Comparison of ENCODE assay signal across 39 cellular contexts in genomic region chrX:87388381-87388780, GRCh38.
"Had no signal": no experiment of that assay in that cellular context is flagged by ENCODE, and none has a peak within 500 bp of the region (broad histone marks: within the 10 kb centered on the region; RNA-seq: fewer than 3 reads in every experiment).

No MANE protein-coding gene starts in this region.

- H3K27ac Mint-ChIP-seq: activated naive CD4-positive, alpha-beta T cell treated with anti-CD3 and anti-CD28 coated beads for 36 hours; activated naive CD4-positive, alpha-beta T cell treated with anti-CD3 and anti-CD28 coated beads, Interleukin-2, amount 10 ng/mL, durations not matched to agents 7 days and 5 days; activated naive CD4-positive, alpha-beta T cell treated with anti-CD3 and anti-CD28 coated beads, Interleukin-2, amount 50 U/mL, for 24 hours; activated naive CD4-positive, alpha-beta T cell treated with anti-CD3 and anti-CD28 coated beads, Interleukin-2, amount 50 U/mL, for 72 hours; activated naive CD8-positive, alpha-beta T cell; activated naive CD8-positive, alpha-beta T cell treated with anti-CD3 and anti-CD28 coated beads for 36 hours; activated naive CD8-positive, alpha-beta T cell treated with anti-CD3 and anti-CD28 coated beads, Interleukin-2, amount 10 ng/mL, durations not matched to agents 7 days and 5 days; activated naive CD8-positive, alpha-beta T cell treated with anti-CD3 and anti-CD28 coated beads, Interleukin-2, amount 50 U/mL, for 24 hours; activated T-cell treated with anti-CD3 and anti-CD28 coated beads, Interleukin-2, amount 50 U/mL, for 24 hours; activated T-cell treated with anti-CD3 and anti-CD28 coated beads, Interleukin-2, amount 50 U/mL, for 72 hours; activated T-helper 1 cell treated with anti-CD3 and anti-CD28 coated beads, Interleukin-12 subunit alpha, Interleukin-12 subunit beta, Interleukin-2, Interleukin-4 antibody, amounts not matched to agents 30 ng/mL and 10 ng/mL and 1 ng/mL, durations not matched to agents 14 hours and 24 hours and 36 hours; activated T-helper 17 cell treated with anti-CD3 and anti-CD28 coated beads, Interleukin-2, amount 50 U/mL, for 72 hours; activated T-helper 2 cell treated with anti-CD3 and anti-CD28 coated beads, Interferon-gamma antibody, Interleukin-2, Interleukin-4, amounts not matched to agents 10 μg/mL and 5 μg/mL and 100 μg/mL, durations not matched to agents 14 hours and 24 hours and 36 hours; brain had no signal

- DNase-seq: activated effector memory CD4-positive, alpha-beta T cell treated with anti-CD3 and anti-CD28 coated beads, Interleukin-2, amount 50 U/mL, for 16 hours; activated effector memory CD4-positive, alpha-beta T cell treated with Interleukin-2 at 50 U/mL for 16 hours; activated gamma-delta T cell; activated gamma-delta T cell treated with Interleukin-2 at 50 U/mL for 16 hours; activated naive CD4-positive, alpha-beta T cell; activated naive CD4-positive, alpha-beta T cell treated with anti-CD3 and anti-CD28 coated beads for 36 hours; activated naive CD4-positive, alpha-beta T cell treated with anti-CD3 and anti-CD28 coated beads, Interleukin-2, amount 10 ng/mL, durations not matched to agents 7 days and 5 days; activated naive CD4-positive, alpha-beta T cell treated with anti-CD3 and anti-CD28 coated beads, Interleukin-2, amount 50 U/mL, for 16 hours; activated naive CD4-positive, alpha-beta T cell treated with Interleukin-2 at 50 U/mL for 16 hours; activated naive CD8-positive, alpha-beta T cell treated with anti-CD3 and anti-CD28 coated beads for 36 hours; activated naive CD8-positive, alpha-beta T cell treated with anti-CD3 and anti-CD28 coated beads, Interleukin-2, amount 10 ng/mL, durations not matched to agents 7 days and 5 days; activated naive CD8-positive, alpha-beta T cell treated with anti-CD3 and anti-CD28 coated beads, Interleukin-2, amount 50 U/mL, for 24 hours; activated T-cell treated with anti-CD3 and anti-CD28 coated beads, Interleukin-2, amount 50 U/mL, for 1 hour; activated T-cell treated with anti-CD3 and anti-CD28 coated beads, Interleukin-2, amount 50 U/mL, for 24 hours; activated T-cell treated with anti-CD3 and anti-CD28 coated beads, Interleukin-2, amount 50 U/mL, for 4 hours; activated T-cell treated with anti-CD3 and anti-CD28 coated beads, Interleukin-2, amount 50 U/mL, for 48 hours; activated T-cell treated with anti-CD3 and anti-CD28 coated beads, Interleukin-2, amount 50 U/mL, for 72 hours; adrenal gland; amniotic stem cell; amygdala; anterior cingulate cortex; aorta; body of pancreas; brain microvascular endothelial cell; caudate nucleus; central memory CD4-positive, alpha-beta T cell; cerebellar nuclear complex had no signal

- H3K36me3 Mint-ChIP-seq: activated naive CD4-positive, alpha-beta T cell treated with anti-CD3 and anti-CD28 coated beads, Interleukin-2, amount 10 ng/mL, durations not matched to agents 7 days and 5 days; activated naive CD4-positive, alpha-beta T cell treated with anti-CD3 and anti-CD28 coated beads, Interleukin-2, amount 50 U/mL, for 24 hours; activated naive CD4-positive, alpha-beta T cell treated with anti-CD3 and anti-CD28 coated beads, Interleukin-2, amount 50 U/mL, for 72 hours; activated naive CD8-positive, alpha-beta T cell; activated naive CD8-positive, alpha-beta T cell treated with anti-CD3 and anti-CD28 coated beads for 36 hours; activated naive CD8-positive, alpha-beta T cell treated with anti-CD3 and anti-CD28 coated beads, Interleukin-2, amount 10 ng/mL, durations not matched to agents 7 days and 5 days; brain had no signal

- H3K4me1 Mint-ChIP-seq: activated naive CD4-positive, alpha-beta T cell treated with anti-CD3 and anti-CD28 coated beads, Interleukin-2, amount 10 ng/mL, durations not matched to agents 7 days and 5 days; activated naive CD4-positive, alpha-beta T cell treated with anti-CD3 and anti-CD28 coated beads, Interleukin-2, amount 50 U/mL, for 24 hours; activated naive CD8-positive, alpha-beta T cell treated with anti-CD3 and anti-CD28 coated beads for 36 hours; activated naive CD8-positive, alpha-beta T cell treated with anti-CD3 and anti-CD28 coated beads, Interleukin-2, amount 10 ng/mL, durations not matched to agents 7 days and 5 days; activated naive CD8-positive, alpha-beta T cell treated with anti-CD3 and anti-CD28 coated beads, Interleukin-2, amount 50 U/mL, for 24 hours; activated T-helper 17 cell treated with anti-CD3 and anti-CD28 coated beads, Interleukin-2, amount 50 U/mL, for 72 hours; brain; central memory CD8-positive, alpha-beta T cell had no signal

- H3K9me3 Mint-ChIP-seq: activated naive CD4-positive, alpha-beta T cell treated with anti-CD3 and anti-CD28 coated beads, Interleukin-2, amount 10 ng/mL, durations not matched to agents 7 days and 5 days; activated naive CD4-positive, alpha-beta T cell treated with anti-CD3 and anti-CD28 coated beads, Interleukin-2, amount 50 U/mL, for 24 hours; activated naive CD4-positive, alpha-beta T cell treated with anti-CD3 and anti-CD28 coated beads, Interleukin-2, amount 50 U/mL, for 72 hours; activated naive CD8-positive, alpha-beta T cell treated with anti-CD3 and anti-CD28 coated beads, Interleukin-2, amount 10 ng/mL, durations not matched to agents 7 days and 5 days; activated naive CD8-positive, alpha-beta T cell treated with anti-CD3 and anti-CD28 coated beads, Interleukin-2, amount 50 U/mL, for 24 hours; activated T-cell treated with anti-CD3 and anti-CD28 coated beads, Interleukin-2, amount 50 U/mL, for 24 hours; activated T-cell treated with anti-CD3 and anti-CD28 coated beads, Interleukin-2, amount 50 U/mL, for 4 hours; activated T-cell treated with anti-CD3 and anti-CD28 coated beads, Interleukin-2, amount 50 U/mL, for 72 hours; activated T-helper 1 cell treated with anti-CD3 and anti-CD28 coated beads, Interleukin-12 subunit alpha, Interleukin-12 subunit beta, Interleukin-2, Interleukin-4 antibody, amounts not matched to agents 30 ng/mL and 10 ng/mL and 1 ng/mL, durations not matched to agents 14 hours and 24 hours and 36 hours; activated T-helper 17 cell treated with anti-CD3 and anti-CD28 coated beads, Interleukin-2, amount 50 U/mL, for 72 hours; activated T-helper 2 cell treated with anti-CD3 and anti-CD28 coated beads, Interferon-gamma antibody, Interleukin-2, Interleukin-4, amounts not matched to agents 10 μg/mL and 5 μg/mL and 100 μg/mL, durations not matched to agents 14 hours and 24 hours and 36 hours; brain; central memory CD8-positive, alpha-beta T cell had no signal

- H3K36me3 ChIP-seq: adrenal gland, ascending aorta, brain microvascular endothelial cell, breast epithelium, cardiac muscle cell had no signal

- H3K9me3 ChIP-seq: adrenal gland, ascending aorta, body of pancreas, breast epithelium had no signal

- H3K4me3 Mint-ChIP-seq: activated naive CD4-positive, alpha-beta T cell treated with anti-CD3 and anti-CD28 coated beads for 36 hours; activated naive CD4-positive, alpha-beta T cell treated with anti-CD3 and anti-CD28 coated beads, Interleukin-2, amount 10 ng/mL, durations not matched to agents 7 days and 5 days; activated naive CD4-positive, alpha-beta T cell treated with anti-CD3 and anti-CD28 coated beads, Interleukin-2, amount 50 U/mL, for 24 hours; activated naive CD8-positive, alpha-beta T cell; activated naive CD8-positive, alpha-beta T cell treated with anti-CD3 and anti-CD28 coated beads for 36 hours; activated naive CD8-positive, alpha-beta T cell treated with anti-CD3 and anti-CD28 coated beads, Interleukin-2, amount 10 ng/mL, durations not matched to agents 7 days and 5 days; activated naive CD8-positive, alpha-beta T cell treated with anti-CD3 and anti-CD28 coated beads, Interleukin-2, amount 50 U/mL, for 24 hours; activated T-cell treated with anti-CD3 and anti-CD28 coated beads, Interleukin-2, amount 50 U/mL, for 24 hours; activated T-cell treated with anti-CD3 and anti-CD28 coated beads, Interleukin-2, amount 50 U/mL, for 4 hours; activated T-cell treated with anti-CD3 and anti-CD28 coated beads, Interleukin-2, amount 50 U/mL, for 72 hours; activated T-helper 1 cell treated with anti-CD3 and anti-CD28 coated beads, Interleukin-12 subunit alpha, Interleukin-12 subunit beta, Interleukin-2, Interleukin-4 antibody, amounts not matched to agents 30 ng/mL and 10 ng/mL and 1 ng/mL, durations not matched to agents 14 hours and 24 hours and 36 hours; activated T-helper 17 cell treated with anti-CD3 and anti-CD28 coated beads, Interleukin-2, amount 50 U/mL, for 72 hours; brain; central memory CD8-positive, alpha-beta T cell had no signal

- H3K4me3 ChIP-seq: adrenal gland, ascending aorta, body of pancreas, breast epithelium, cardiac muscle cell had no signal

- H3K27me3 Mint-ChIP-seq: activated naive CD4-positive, alpha-beta T cell treated with anti-CD3 and anti-CD28 coated beads, Interleukin-2, amount 10 ng/mL, durations not matched to agents 7 days and 5 days; activated naive CD4-positive, alpha-beta T cell treated with anti-CD3 and anti-CD28 coated beads, Interleukin-2, amount 50 U/mL, for 24 hours; activated naive CD8-positive, alpha-beta T cell; activated naive CD8-positive, alpha-beta T cell treated with anti-CD3 and anti-CD28 coated beads for 36 hours; activated naive CD8-positive, alpha-beta T cell treated with anti-CD3 and anti-CD28 coated beads, Interleukin-2, amount 10 ng/mL, durations not matched to agents 7 days and 5 days; activated naive CD8-positive, alpha-beta T cell treated with anti-CD3 and anti-CD28 coated beads, Interleukin-2, amount 50 U/mL, for 24 hours; activated T-helper 17 cell treated with anti-CD3 and anti-CD28 coated beads, Interleukin-2, amount 50 U/mL, for 72 hours; brain; central memory CD8-positive, alpha-beta T cell had no signal

- H3K27me3 ChIP-seq: adrenal gland, ascending aorta, body of pancreas, brain microvascular endothelial cell, cardiac muscle cell had no signal

- ATAC-seq: activated naive CD4-positive, alpha-beta T cell treated with anti-CD3 and anti-CD28 coated beads, Interleukin-2, amount 50 U/mL, for 72 hours; activated naive CD8-positive, alpha-beta T cell treated with anti-CD3 and anti-CD28 coated beads, Interleukin-2, amount 50 U/mL, for 24 hours; activated T-cell treated with anti-CD3 and anti-CD28 coated beads, Interleukin-2, amount 50 U/mL, for 4 hours; activated T-cell treated with anti-CD3 and anti-CD28 coated beads, Interleukin-2, amount 50 U/mL, for 72 hours; activated T-helper 17 cell treated with anti-CD3 and anti-CD28 coated beads, Interleukin-2, amount 50 U/mL, for 72 hours; body of pancreas had no signal

- FAIRE-seq: bronchial epithelial cell had no signal

- H3K27ac ChIP-seq: adrenal gland, ascending aorta, body of pancreas, brain microvascular endothelial cell, breast epithelium, cardiac muscle cell had no signal

- H3K4me1 ChIP-seq: adrenal gland, ascending aorta, body of pancreas, breast epithelium had no signal
